ENCODE assay signal across 38 cellular contexts in genomic region chr15:61935493-61935892, GRCh38.
"Had no signal": no experiment of that assay in that cellular context is flagged by ENCODE, and none has a peak within 500 bp of the region (broad histone marks: within the 10 kb centered on the region; RNA-seq: fewer than 3 reads in every experiment).

No MANE protein-coding gene starts in this region.

- DNase-seq: activated B cell treated with CpG ODN at 0.5 μM for 24 hours; activated CD4-positive, alpha-beta memory T cell treated with anti-CD3 and anti-CD28 coated beads for 36 hours; activated CD4-positive, alpha-beta T cell treated with anti-CD3 and anti-CD28 coated beads for 4 hours; activated CD4-positive, alpha-beta T cell treated with anti-CD3 and anti-CD28 coated beads, Interleukin-2, amount 50 U/mL, for 1 hour; activated CD4-positive, CD25-positive, alpha-beta regulatory T cell treated with anti-CD3 and anti-CD28 coated beads, Interleukin-2, amount 50 U/mL, for 72 hours; activated CD8-positive, alpha-beta memory T cell treated with anti-CD3 and anti-CD28 coated beads, Interleukin-2, amount 50 U/mL, for 4 hours; activated gamma-delta T cell treated with Interleukin-2 at 50 U/mL for 16 hours; activated naive CD4-positive, alpha-beta T cell treated with anti-CD3 and anti-CD28 coated beads for 36 hours; activated T-cell treated with anti-CD3 and anti-CD28 coated beads for 4 hours; activated T-cell treated with anti-CD3 and anti-CD28 coated beads, Interleukin-2, amount 50 U/mL, for 4 hours; adrenal gland; anterior cingulate cortex; Kasumi-1; MM.1S; MV-4-11; NCI-H1092; NCI-H1436 treated with DMSO at 0.1 percent for 48 hours; NCI-H1694 treated with DMSO at 0.1 percent for 48 hours; NCI-H2029 treated with DMSO at 0.1 percent for 48 hours; NCI-H2107; NCI-H345; NCI-H524 treated with DMSO at 0.1 percent for 48 hours; NCI-H748 treated with DMSO at 0.1 percent for 48 hours; NK-92 treated with Interleukin-12 subunit alpha and Interleukin-12 subunit beta, amount 100 ng/mL, for 24 hours; PC-3; Peyer's patch; RPMI8226; SIG-M5; T-cell; T-helper 17 cell had no signal

- H3K27me3 Mint-ChIP-seq: activated B cell treated with CpG ODN at 0.5 μM for 24 hours; activated CD4-positive, alpha-beta memory T cell treated with anti-CD3 and anti-CD28 coated beads for 36 hours; brain; central memory CD8-positive, alpha-beta T cell; T-cell; T-helper 17 cell had no signal

- H3K4me3 Mint-ChIP-seq: activated B cell treated with CpG ODN at 0.5 μM for 24 hours; activated CD4-positive, alpha-beta memory T cell treated with anti-CD3 and anti-CD28 coated beads for 36 hours; activated naive CD4-positive, alpha-beta T cell treated with anti-CD3 and anti-CD28 coated beads for 36 hours; activated T-cell treated with anti-CD3 and anti-CD28 coated beads, Interleukin-2, amount 50 U/mL, for 4 hours; activated T-helper 1 cell treated with anti-CD3 and anti-CD28 coated beads, Interleukin-12 subunit alpha, Interleukin-12 subunit beta, Interleukin-2, Interleukin-4 antibody, amounts not matched to agents 30 ng/mL and 10 ng/mL and 1 ng/mL, durations not matched to agents 14 hours and 24 hours and 36 hours; brain; central memory CD8-positive, alpha-beta T cell; T-cell; T-helper 17 cell had no signal

- H3K36me3 ChIP-seq: cardiac muscle cell had no signal

- H3K9me3 Mint-ChIP-seq: activated B cell treated with CpG ODN at 0.5 μM for 24 hours; activated CD4-positive, alpha-beta memory T cell treated with anti-CD3 and anti-CD28 coated beads for 36 hours; activated naive CD4-positive, alpha-beta T cell treated with anti-CD3 and anti-CD28 coated beads for 36 hours; activated naive CD4-positive, alpha-beta T cell treated with anti-CD3 and anti-CD28 coated beads, Interleukin-2, amount 50 U/mL, for 72 hours; activated T-cell treated with anti-CD3 and anti-CD28 coated beads, Interleukin-2, amount 50 U/mL, for 4 hours; activated T-helper 1 cell treated with anti-CD3 and anti-CD28 coated beads, Interleukin-12 subunit alpha, Interleukin-12 subunit beta, Interleukin-2, Interleukin-4 antibody, amounts not matched to agents 30 ng/mL and 10 ng/mL and 1 ng/mL, durations not matched to agents 14 hours and 24 hours and 36 hours; brain; central memory CD8-positive, alpha-beta T cell; T-cell had no signal

- H3K27me3 ChIP-seq: adrenal gland, cardiac muscle cell, Peyer's patch had no signal

- H3K4me1 Mint-ChIP-seq: activated B cell treated with CpG ODN at 0.5 μM for 24 hours, brain, T-cell had no signal

- H3K4me1 ChIP-seq: adrenal gland, Peyer's patch had no signal

- H3K27ac Mint-ChIP-seq: activated B cell treated with CpG ODN at 0.5 μM for 24 hours; activated CD4-positive, alpha-beta memory T cell treated with anti-CD3 and anti-CD28 coated beads for 36 hours; activated naive CD4-positive, alpha-beta T cell treated with anti-CD3 and anti-CD28 coated beads for 36 hours; activated naive CD4-positive, alpha-beta T cell treated with anti-CD3 and anti-CD28 coated beads, Interleukin-2, amount 50 U/mL, for 72 hours; activated T-helper 1 cell treated with anti-CD3 and anti-CD28 coated beads, Interleukin-12 subunit alpha, Interleukin-12 subunit beta, Interleukin-2, Interleukin-4 antibody, amounts not matched to agents 30 ng/mL and 10 ng/mL and 1 ng/mL, durations not matched to agents 14 hours and 24 hours and 36 hours; brain; T-cell; T-helper 17 cell had no signal

- H3K27ac ChIP-seq: adrenal gland, cardiac muscle cell, Peyer's patch, VCaP had no signal

- H3K9me3 ChIP-seq: adrenal gland, Peyer's patch had no signal

- H3K4me3 ChIP-seq: adrenal gland, cardiac muscle cell, Peyer's patch had no signal

- ATAC-seq: activated naive CD4-positive, alpha-beta T cell treated with anti-CD3 and anti-CD28 coated beads, Interleukin-2, amount 50 U/mL, for 72 hours; activated T-cell treated with anti-CD3 and anti-CD28 coated beads, Interleukin-2, amount 50 U/mL, for 4 hours; PC-3; Right ventricle myocardium inferior; SK-N-SH treated with all-trans-retinoic acid at 6 μM for 48 hours; T-cell; T-helper 17 cell had no signal

- H3K36me3 Mint-ChIP-seq: activated naive CD4-positive, alpha-beta T cell treated with anti-CD3 and anti-CD28 coated beads, Interleukin-2, amount 50 U/mL, for 72 hours had no signal
